Comparison of ENCODE assay signal across 1 cellular context in genomic region chr19:5345895-5346386, GRCh38.
TF ChIP-seq lines count a peak whose summit lies in the region.

No MANE protein-coding gene starts in this region.

TF ChIP-seq in K562, 482 proteins besides CTCF, POLR2A, EP300 and RAD21 (continued from another document):
- TF ChIP-seq THAP12 (CRISPR knock-in tag; IDR thresholded peaks at IDR 0.05): no peak
- TF ChIP-seq ZNF655 (CRISPR knock-in tag; IDR thresholded peaks at IDR 0.05): no peak
- TF ChIP-seq GTF2A2 (tag; IDR thresholded peaks at IDR 0.05): no peak
- no peak for TF ChIP-seq DIDO1 (tag; IDR thresholded peaks at IDR 0.05; ENCODE audit: low read depth)
- no peak for TF ChIP-seq ZBTB34 (CRISPR knock-in tag; IDR thresholded peaks at IDR 0.05)
- TF ChIP-seq CREM (IDR thresholded peaks at IDR 0.05; ENCODE audit: low read depth): 0 out of 2 replicates have a peak, but pooled peaks have one; percentile 4
- TF ChIP-seq KLF16 (IDR thresholded peaks at IDR 0.05): no peak
- TF ChIP-seq CHCHD3 (CRISPR knock-in tag; IDR thresholded peaks at IDR 0.05): no peak
- TF ChIP-seq CBX2 (IDR thresholded peaks at IDR 0.05; ENCODE audit: insufficient read depth, low read length, poor library complexity, severe bottlenecking): no peak
- TF ChIP-seq ZBTB43 (CRISPR knock-in tag; IDR thresholded peaks at IDR 0.05): no peak
- no peak for TF ChIP-seq FOXP1 (CRISPR knock-in tag; IDR thresholded peaks at IDR 0.05)
- TF ChIP-seq TAF15 (IDR thresholded peaks at IDR 0.05; ENCODE audit: low read depth, low read length): no peak
- TF ChIP-seq MAFF (IDR thresholded peaks at IDR 0.05; ENCODE audit: low read length): no peak
- no peak for TF ChIP-seq ZBTB33 (CRISPR knock-in tag; IDR thresholded peaks at IDR 0.05)
- TF ChIP-seq DPF2 (IDR thresholded peaks at IDR 0.05): no peak
- no peak for TF ChIP-seq LCOR (CRISPR knock-in tag; IDR thresholded peaks at IDR 0.05)
- TF ChIP-seq MGA (IDR thresholded peaks at IDR 0.05): peak; percentile 37; the same call in 1 of the 2 replicates
- peak in 1 of 2 experiments; percentile 23 for TF ChIP-seq E2F6 (IDR thresholded peaks at IDR 0.05; ENCODE audit: borderline replicate concordance in 1 of 2, extremely low read depth in 1 of 2, insufficient read depth in 1 of 2, insufficient read length in 1 of 2, low read depth in 1 of 2, low read length in 1 of 2, poor library complexity in 1 of 2, severe bottlenecking in 1 of 2)
- TF ChIP-seq TAL1 (IDR thresholded peaks at IDR 0.05): no peak
- no peak for TF ChIP-seq STAT5A (IDR thresholded peaks at IDR 0.05; ENCODE audit: borderline replicate concordance, low read length)
- no peak for TF ChIP-seq KDM2B (CRISPR knock-in tag; IDR thresholded peaks at IDR 0.05)
- 0 out of 2 replicates have a peak, but pooled peaks have one; percentile 37 for TF ChIP-seq FOSL1 (tag; conservative IDR thresholded peaks at IDR 0.05)
- TF ChIP-seq HDAC8 (tag; IDR thresholded peaks at IDR 0.05): no peak
- TF ChIP-seq WHSC1 (IDR thresholded peaks at IDR 0.05; ENCODE audit: low read length): no peak
- TF ChIP-seq TARDBP (IDR thresholded peaks at IDR 0.05): no peak
- no peak for TF ChIP-seq MYC (IDR thresholded peaks at IDR 0.05; ENCODE audit: low read depth, low read length)
- no peak for TF ChIP-seq MYC (CRISPR knock-in tag; IDR thresholded peaks at IDR 0.05; ENCODE audit: borderline replicate concordance, low read depth)
- no peak for TF ChIP-seq RBM25 (IDR thresholded peaks at IDR 0.05; ENCODE audit: low read depth, low read length, severe bottlenecking)
- no peak for TF ChIP-seq MCM5 (IDR thresholded peaks at IDR 0.05; ENCODE audit: low read depth)
- TF ChIP-seq ZFP1 (CRISPR knock-in tag; IDR thresholded peaks at IDR 0.05): no peak
